In genomic region chr11:27391336-27392015, GRCh38 we compare ENCODE assay signal across 1 cellular context.
TF ChIP-seq lines count a peak whose summit lies in the region.

No MANE protein-coding gene starts in this region.

TF ChIP-seq in HepG2, 621 proteins besides CTCF, POLR2A, EP300 and RAD21 (continued from another document):
- TF ChIP-seq ZNF691 (CRISPR knock-in tag; IDR thresholded peaks at IDR 0.05; ENCODE audit: borderline replicate concordance, low read depth) = no peak
- no peak for TF ChIP-seq IRX3 (CRISPR knock-in tag; IDR thresholded peaks at IDR 0.05; ENCODE audit: borderline replicate concordance, low read depth)
- no peak for TF ChIP-seq PRDM4 (CRISPR knock-in tag; IDR thresholded peaks at IDR 0.05; ENCODE audit: borderline replicate concordance)
